Comparison of ENCODE assay signal across 28 cellular contexts in the genomic region with DNA sequence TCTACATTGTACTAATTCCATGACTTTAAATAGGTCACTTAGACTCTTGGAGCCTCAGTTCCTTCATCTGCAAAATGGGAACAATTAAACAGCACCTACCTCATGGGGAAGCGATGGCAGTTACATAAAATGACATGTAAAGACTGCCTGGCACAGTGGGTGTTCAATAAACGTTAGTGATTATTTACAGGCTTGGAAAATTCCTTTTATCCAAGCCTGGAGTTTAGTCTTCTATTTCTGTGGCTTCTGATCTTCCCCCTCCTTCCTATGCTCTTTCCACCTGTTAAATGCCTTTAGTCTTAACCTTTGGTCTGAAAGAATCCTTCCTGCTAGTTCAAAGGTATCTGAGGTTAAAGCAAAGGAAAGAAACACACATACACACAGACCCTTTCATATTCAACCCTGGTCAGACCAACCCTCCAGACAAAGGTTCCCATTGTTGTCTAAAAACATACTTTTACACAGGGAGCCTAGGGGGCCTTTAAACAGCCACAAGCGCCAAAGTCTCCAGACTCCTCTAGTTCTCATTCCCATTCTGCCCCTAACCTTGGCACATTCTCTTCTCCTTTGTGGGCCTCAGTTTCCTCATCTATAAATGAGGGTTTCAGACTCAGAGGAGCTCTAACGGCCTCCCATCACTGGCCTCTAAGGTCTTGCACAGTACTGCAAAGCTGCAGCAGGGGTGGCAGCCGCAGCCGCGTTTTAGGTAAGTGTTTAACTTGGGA. TPM values are rescaled to one million over a fixed set of nuclear protein-coding genes. Genes with fewer than 3 reads are reported as not detected.
A peak's percentile ranks its signal among the peaks of the same experiment; 100 is the strongest.
DNase-seq lines count a peak whose midpoint lies in the region; ATAC-seq and TF ChIP-seq lines count a peak whose summit lies in the region.
"Had no signal": no experiment of that assay in that cellular context is flagged by ENCODE, and none has a peak within 500 bp of the region (broad histone marks: within the 10 kb centered on the region; RNA-seq: fewer than 3 reads in every experiment).

No MANE protein-coding gene starts in this region.

- H4K20me1 ChIP-seq in GM23248 (ENCODE audit: insufficient read depth): no peaks in the 10 kb centered on the region

- CTCF ChIA-PET in MCF 10A (lab: Yijun Ruan, JAX): no interaction called here

- H3K9me3 Mint-ChIP-seq in MCF 10A (ENCODE audit: unreplicated experiment): no peaks in the 10 kb centered on the region
- H3K9me3 Mint-ChIP-seq in stimulated activated naive CD8-positive, alpha-beta T cell treated with anti-CD3 and anti-CD28 coated beads, Interleukin-15, amount 100 ng/mL, for 72 hours: no peaks in the 10 kb centered on the region
- H3K9me3 Mint-ChIP-seq: H9; memory B cell; natural killer cell treated with Interleukin-12 subunit alpha and Interleukin-12 subunit beta and Interleukin-15 and Interleukin-18, amount 100 ng/mL, for 72 hours; stimulated activated effector memory CD8-positive, alpha-beta T cell treated with anti-CD3 and anti-CD28 coated beads, Interleukin-12 subunit alpha, Interleukin-12 subunit beta, amount 100 ng/mL, for 72 hours; T-cell had no signal

- no peak overlapping the region for H3K4me3 ChIP-seq in breast epithelium
- H3K4me3 ChIP-seq in muscle layer of colon (ENCODE audit: low read depth in 1 of 2, low read length in 2 of 2): peak overlapping the region in 1 of 2 donors; percentile 4
- H3K4me3 ChIP-seq in thoracic aorta: peak overlapping the region; percentile 17
- H3K4me3 ChIP-seq in GM23248: no peak overlapping the region
- H3K4me3 ChIP-seq: pancreas, skin epidermis, thyroid gland had no signal

- H3K4me3 Mint-ChIP-seq in MCF 10A (ENCODE audit: unreplicated experiment): no peak overlapping the region
- no peak overlapping the region for H3K4me3 Mint-ChIP-seq in stimulated activated naive CD8-positive, alpha-beta T cell treated with anti-CD3 and anti-CD28 coated beads, Interleukin-15, amount 100 ng/mL, for 72 hours
- H3K4me3 Mint-ChIP-seq: activated CD8-positive, alpha-beta memory T cell treated with anti-CD3 and anti-CD28 coated beads, Interleukin-2, amount 10 ng/mL, durations not matched to agents 7 days and 5 days; CD4-positive, alpha-beta memory T cell; H9; memory B cell; natural killer cell treated with Interleukin-12 subunit alpha and Interleukin-12 subunit beta and Interleukin-15 and Interleukin-18, amount 100 ng/mL, for 72 hours; stimulated activated effector memory CD8-positive, alpha-beta T cell treated with anti-CD3 and anti-CD28 coated beads, Interleukin-12 subunit alpha, Interleukin-12 subunit beta, amount 100 ng/mL, for 72 hours; T-cell had no signal

- TF ChIP-seq POLR2A in breast epithelium (IDR thresholded peaks at IDR 0.05): no peak

- no peaks in the 10 kb centered on the region for H3K27me3 ChIP-seq in breast epithelium
- H3K27me3 ChIP-seq in muscle layer of colon (ENCODE audit: control insufficient read depth in 1 of 2, insufficient read depth in 2 of 2, low read length in 2 of 2): no peaks in the 10 kb centered on the region
- no peaks in the 10 kb centered on the region for H3K27me3 ChIP-seq in thoracic aorta (replicated peaks; ENCODE audit: insufficient read depth)
- no peaks in the 10 kb centered on the region for H3K27me3 ChIP-seq in GM23248 (replicated peaks; ENCODE audit: insufficient read depth)
- H3K27me3 ChIP-seq: foreskin keratinocyte, pancreas, thyroid gland had no signal

- intact Hi-C loops in breast epithelium (cut with DNase I; ENCODE audit: low total_unique reads): no loop called here
- intact Hi-C loops in MCF 10A (cut with micrococcal nuclease): no loop called here

- H3K27ac Mint-ChIP-seq in MCF 10A (ENCODE audit: low read depth, unreplicated experiment): no peak overlapping the region
- H3K27ac Mint-ChIP-seq in stimulated activated naive CD8-positive, alpha-beta T cell treated with anti-CD3 and anti-CD28 coated beads, Interleukin-15, amount 100 ng/mL, for 72 hours: no peak overlapping the region
- H3K27ac Mint-ChIP-seq: activated CD8-positive, alpha-beta memory T cell treated with anti-CD3 and anti-CD28 coated beads, Interleukin-2, amount 10 ng/mL, durations not matched to agents 7 days and 5 days; CD4-positive, alpha-beta memory T cell; memory B cell; natural killer cell treated with Interleukin-12 subunit alpha and Interleukin-12 subunit beta and Interleukin-15 and Interleukin-18, amount 100 ng/mL, for 72 hours; stimulated activated effector memory CD8-positive, alpha-beta T cell treated with anti-CD3 and anti-CD28 coated beads, Interleukin-12 subunit alpha, Interleukin-12 subunit beta, amount 100 ng/mL, for 72 hours; T-cell had no signal

- no peaks in the 10 kb centered on the region for H3F3A ChIP-seq in GM23248 (ENCODE audit: insufficient read depth)

- TF ChIP-seq CTCF in breast epithelium (IDR thresholded peaks at IDR 0.05): no peak
- no peak for TF ChIP-seq CTCF in MCF 10A (IDR thresholded peaks at IDR 0.05; ENCODE audit: unreplicated experiment)
- no peak for TF ChIP-seq CTCF in thoracic aorta (IDR thresholded peaks at IDR 0.05)

- no peaks in the 10 kb centered on the region for H3K4me1 Mint-ChIP-seq in MCF 10A (ENCODE audit: insufficient read depth, unreplicated experiment)
- no peaks in the 10 kb centered on the region for H3K4me1 Mint-ChIP-seq in stimulated activated naive CD8-positive, alpha-beta T cell treated with anti-CD3 and anti-CD28 coated beads, Interleukin-15, amount 100 ng/mL, for 72 hours
- H3K4me1 Mint-ChIP-seq: activated CD8-positive, alpha-beta memory T cell treated with anti-CD3 and anti-CD28 coated beads, Interleukin-2, amount 10 ng/mL, durations not matched to agents 7 days and 5 days; CD4-positive, alpha-beta memory T cell; memory B cell; stimulated activated effector memory CD8-positive, alpha-beta T cell treated with anti-CD3 and anti-CD28 coated beads, Interleukin-12 subunit alpha, Interleukin-12 subunit beta, amount 100 ng/mL, for 72 hours; T-cell had no signal

- H3K36me3 Mint-ChIP-seq in MCF 10A (ENCODE audit: insufficient read depth, unreplicated experiment): peaks cover 7% of the 10 kb centered on the region
- H3K36me3 Mint-ChIP-seq: activated CD8-positive, alpha-beta memory T cell treated with anti-CD3 and anti-CD28 coated beads, Interleukin-2, amount 10 ng/mL, durations not matched to agents 7 days and 5 days; CD4-positive, alpha-beta memory T cell; memory B cell; natural killer cell treated with Interleukin-12 subunit alpha and Interleukin-12 subunit beta and Interleukin-15 and Interleukin-18, amount 100 ng/mL, for 72 hours; stimulated activated effector memory CD8-positive, alpha-beta T cell treated with anti-CD3 and anti-CD28 coated beads, Interleukin-12 subunit alpha, Interleukin-12 subunit beta, amount 100 ng/mL, for 72 hours; T-cell had no signal

- H3K4me1 ChIP-seq in breast epithelium: no peaks in the 10 kb centered on the region
- peaks cover 94% of the 10 kb centered on the region for H3K4me1 ChIP-seq in muscle layer of colon (ENCODE audit: insufficient read depth, low read length)
- peaks cover 82 to 100% of the 10 kb centered on the region in 2 donors for H3K4me1 ChIP-seq in thoracic aorta (ENCODE audit: control insufficient read depth in 1 of 2, low read depth in 2 of 2)
- H3K4me1 ChIP-seq in GM23248 (ENCODE audit: insufficient read depth): no peaks in the 10 kb centered on the region
- H3K4me1 ChIP-seq: foreskin keratinocyte, thyroid gland had no signal

- H3K4me2 ChIP-seq in GM23248 (ENCODE audit: unreplicated experiment): no peak overlapping the region

- H3K9me3 ChIP-seq in breast epithelium: no peaks in the 10 kb centered on the region
- H3K9me3 ChIP-seq in muscle layer of colon (ENCODE audit: low read length): no peaks in the 10 kb centered on the region
- no peaks in the 10 kb centered on the region for H3K9me3 ChIP-seq in thoracic aorta
- no peaks in the 10 kb centered on the region for H3K9me3 ChIP-seq in GM23248 (ENCODE audit: low read depth)
- H3K9me3 ChIP-seq: pancreas, thyroid gland had no signal

- POLR2A ChIA-PET in MCF 10A (lab: Yijun Ruan, JAX): no interaction called here

- no peaks in the 10 kb centered on the region for H3K79me2 ChIP-seq in GM23248 (ENCODE audit: insufficient read depth)

- no peak for ATAC-seq in thoracic aorta (ENCODE audit: insufficient number of reproducible peaks, low FRiP score, low read depth)
- ATAC-seq in GM21423 (IDR thresholded peaks at IDR 0.05; ENCODE audit: unreplicated experiment): no peak
- ATAC-seq in stimulated activated naive CD8-positive, alpha-beta T cell treated with anti-CD3 and anti-CD28 coated beads, Interleukin-15, amount 100 ng/mL, for 72 hours: no peak
- ATAC-seq: activated CD8-positive, alpha-beta memory T cell treated with anti-CD3 and anti-CD28 coated beads, Interleukin-2, amount 10 ng/mL, durations not matched to agents 7 days and 5 days; foreskin keratinocyte; natural killer cell treated with Interleukin-12 subunit alpha and Interleukin-12 subunit beta and Interleukin-15 and Interleukin-18, amount 100 ng/mL, for 72 hours; pancreas; stimulated activated effector memory CD8-positive, alpha-beta T cell treated with anti-CD3 and anti-CD28 coated beads, Interleukin-12 subunit alpha, Interleukin-12 subunit beta, amount 100 ng/mL, for 72 hours; T-cell had no signal

- no peaks in the 10 kb centered on the region for H3K36me3 ChIP-seq in breast epithelium
- peaks cover 9% of the 10 kb centered on the region for H3K36me3 ChIP-seq in muscle layer of colon (ENCODE audit: insufficient read depth, low read length)
- no peaks in the 10 kb centered on the region for H3K36me3 ChIP-seq in thoracic aorta
- H3K36me3 ChIP-seq in GM23248 (ENCODE audit: low read depth): no peaks in the 10 kb centered on the region
- H3K36me3 ChIP-seq: pancreas, thyroid gland had no signal

- H3K9ac ChIP-seq in muscle layer of colon (ENCODE audit: low read length) (peak overlapping the region; percentile 23), GM23248 (no peak overlapping the region)

- in situ Hi-C loops in GM23248 (cut with MboI): no loop called here

- WGBS in GM23248 (ENCODE audit: low coverage in 1 of 2, low lambda C conversion rate in 2 of 2, missing lambda C conversion rate in 2 of 2), 2 experiments: 73 to 75% methylated on average over 7 of the region's 7 CpGs

- no peaks in the 10 kb centered on the region for H3K27me3 Mint-ChIP-seq in MCF 10A (ENCODE audit: insufficient read depth, unreplicated experiment)
- H3K27me3 Mint-ChIP-seq in stimulated activated naive CD8-positive, alpha-beta T cell treated with anti-CD3 and anti-CD28 coated beads, Interleukin-15, amount 100 ng/mL, for 72 hours: no peaks in the 10 kb centered on the region
- H3K27me3 Mint-ChIP-seq: activated CD8-positive, alpha-beta memory T cell treated with anti-CD3 and anti-CD28 coated beads, Interleukin-2, amount 10 ng/mL, durations not matched to agents 7 days and 5 days; CD4-positive, alpha-beta memory T cell had no signal

- BruUV-seq in MCF 10A (replicated peaks; lab: Mats Ljungman, UMichigan): no TSS peak

- no peaks in the 10 kb centered on the region for H3K9me2 ChIP-seq in GM23248 (ENCODE audit: insufficient read depth)

- no peak for DNase-seq in breast epithelium (ENCODE audit: low spot score in 2 of 2)
- DNase-seq in MCF 10A (ENCODE audit: unreplicated experiment): no peak
- DNase-seq in epidermal melanocyte (ENCODE audit: insufficient read length, low spot score): peak; percentile 76
- no peak for DNase-seq in thoracic aorta (ENCODE audit: low spot score)
- no peak for DNase-seq in GM23248
- DNase-seq in stimulated activated naive CD8-positive, alpha-beta T cell treated with anti-CD3 and anti-CD28 coated beads, Interleukin-15, amount 100 ng/mL, for 72 hours: no peak
- DNase-seq: 8988T; activated CD4-positive, alpha-beta T cell treated with anti-CD3 and anti-CD28 coated beads for 4 hours; activated CD8-positive, alpha-beta memory T cell treated with anti-CD3 and anti-CD28 coated beads, Interleukin-2, amount 10 ng/mL, durations not matched to agents 7 days and 5 days; activated naive CD4-positive, alpha-beta T cell treated with anti-CD3 and anti-CD28 coated beads, Interleukin-2, amount 50 U/mL, for 16 hours; CD4-positive, alpha-beta memory T cell; foreskin keratinocyte; GDM1; H9; MM.1S; NCI-H2171 treated with DMSO at 0.1 percent for 48 hours; NCI-H69; pancreas; SHP77 treated with DMSO at 0.1 percent for 48 hours; stimulated activated CD4-positive, alpha-beta T cell treated with anti-CD3 and anti-CD28 coated beads, Interleukin-2, amount 100 ng/mL, for 24 hours; T-cell; thyroid gland had no signal

- H2AFZ ChIP-seq in GM23248: no peak overlapping the region

- H3K27ac ChIP-seq in breast epithelium (peak overlapping the region; percentile 20 to 66), muscle layer of colon (ENCODE audit: low read depth, low read length) (peak overlapping the region; percentile 87), thoracic aorta (peak overlapping the region; percentile 86 to 94), GM23248 (no peak overlapping the region)
- H3K27ac ChIP-seq: foreskin keratinocyte, pancreas, skin epidermis, thyroid gland had no signal

RNA-seq across cellular contexts. Expression of gene SORBS1, which starts 21.4 kb away (rescaled TPM):
- total RNA-seq in breast epithelium (100 to 1,000 TPM; 156 to 455 (median 200) TPM), MCF 10A (2022) (0.61 and 1.0 TPM in 2 replicates), thoracic aorta (1,000 to 10,000 TPM; 1,110 to 1,659 TPM)
- total RNA-seq in GM23248 (2014; rRNA removed; shearing (Covaris generic)): 0.13 and 1.2 TPM in 2 replicates
- polyA plus RNA-seq in GM23248 (2016; fragmentation: Nextera tagmentation; extraction: Ambion mirVana): 0.65 and 1.3 TPM in 2 replicates

Comparison
In these comparisons a context has a peak if more than half of its experiments do, and no peak if none do; other contexts are left out.
1. RNA of gene SORBS1, which starts 21.4 kb away (total RNA-seq): 1,110 to 1,659 TPM in thoracic aorta and 156 to 455 TPM in breast epithelium; 0.13 to 1.2 TPM in GM23248 and 0.61 to 1.0 TPM in MCF 10A; every median in the first group is over 10 times any median in the second.